In the genomic region with DNA sequence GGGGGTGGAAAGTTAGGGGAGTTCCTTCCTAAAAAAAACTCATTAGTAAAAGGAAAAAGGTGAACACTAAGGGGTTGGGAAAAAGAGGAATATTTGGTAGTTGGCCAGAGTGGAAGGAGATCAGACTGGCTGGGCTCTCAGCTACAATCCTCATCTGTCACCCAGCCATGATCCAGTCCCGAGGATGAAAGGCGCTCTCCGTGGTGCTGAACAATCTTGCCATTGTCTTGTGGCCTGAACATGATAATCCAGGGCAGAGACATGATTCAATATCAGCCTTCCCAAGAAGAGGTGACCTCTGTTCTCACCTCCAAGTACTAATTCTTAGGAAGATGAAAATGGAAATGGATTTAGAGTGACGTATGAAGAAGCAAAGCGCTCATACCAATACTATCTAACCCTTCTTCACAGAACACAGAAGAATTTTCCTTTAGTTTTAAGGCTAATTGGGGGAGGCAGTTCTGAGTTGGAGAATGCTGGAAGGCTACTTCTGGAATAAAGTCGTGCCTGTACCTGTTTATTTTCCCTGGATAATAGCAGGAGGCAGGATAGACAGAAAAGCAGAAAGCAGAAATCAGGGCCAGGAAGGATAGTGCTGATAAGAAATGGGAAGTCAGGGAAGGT, we compare ENCODE assay signal across 1 cellular context.
TF ChIP-seq lines count a peak whose summit lies in the region.

No MANE protein-coding gene starts in this region.

TF ChIP-seq in K562, 482 proteins besides CTCF, POLR2A, EP300 and RAD21:
- TF ChIP-seq TCF7 (IDR thresholded peaks at IDR 0.05; ENCODE audit: borderline replicate concordance) (no peak), ARNT (IDR thresholded peaks at IDR 0.05) (no peak), ZNF780A (CRISPR knock-in tag; IDR thresholded peaks at IDR 0.05) (no peak), RCOR1 (IDR thresholded peaks at IDR 0.05; ENCODE audit: borderline replicate concordance in 1 of 2, low read depth in 2 of 2, low read length in 2 of 2) (peak in 1 of 2 experiments; percentile 36; a peak in 1 of 4 replicates), MIER1 (IDR thresholded peaks at IDR 0.05; ENCODE audit: low read depth) (peak; percentile 94), SMARCE1 (IDR thresholded peaks at IDR 0.05) (no peak), FOXP1 (CRISPR knock-in tag; IDR thresholded peaks at IDR 0.05) (no peak), ETV6 (IDR thresholded peaks at IDR 0.05; ENCODE audit: borderline replicate concordance in 1 of 2, low read depth in 2 of 2, low read length in 1 of 2) (no peak), ETV6 (CRISPR knock-in tag; IDR thresholded peaks at IDR 0.05; ENCODE audit: borderline replicate concordance) (no peak), YBX1 (IDR thresholded peaks at IDR 0.05) (no peak), EHMT2 (IDR thresholded peaks at IDR 0.05) (peak; percentile 96)
- TF ChIP-seq, protein P1, sequence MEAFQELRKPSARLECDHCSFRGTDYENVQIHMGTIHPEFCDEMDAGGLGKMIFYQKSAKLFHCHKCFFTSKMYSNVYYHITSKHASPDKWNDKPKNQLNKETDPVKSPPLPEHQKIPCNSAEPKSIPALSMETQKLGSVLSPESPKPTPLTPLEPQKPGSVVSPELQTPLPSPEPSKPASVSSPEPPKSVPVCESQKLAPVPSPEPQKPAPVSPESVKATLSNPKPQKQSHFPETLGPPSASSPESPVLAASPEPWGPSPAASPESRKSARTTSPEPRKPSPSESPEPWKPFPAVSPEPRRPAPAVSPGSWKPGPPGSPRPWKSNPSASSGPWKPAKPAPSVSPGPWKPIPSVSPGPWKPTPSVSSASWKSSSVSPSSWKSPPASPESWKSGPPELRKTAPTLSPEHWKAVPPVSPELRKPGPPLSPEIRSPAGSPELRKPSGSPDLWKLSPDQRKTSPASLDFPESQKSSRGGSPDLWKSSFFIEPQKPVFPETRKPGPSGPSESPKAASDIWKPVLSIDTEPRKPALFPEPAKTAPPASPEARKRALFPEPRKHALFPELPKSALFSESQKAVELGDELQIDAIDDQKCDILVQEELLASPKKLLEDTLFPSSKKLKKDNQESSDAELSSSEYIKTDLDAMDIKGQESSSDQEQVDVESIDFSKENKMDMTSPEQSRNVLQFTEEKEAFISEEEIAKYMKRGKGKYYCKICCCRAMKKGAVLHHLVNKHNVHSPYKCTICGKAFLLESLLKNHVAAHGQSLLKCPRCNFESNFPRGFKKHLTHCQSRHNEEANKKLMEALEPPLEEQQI (IDR thresholded peaks at IDR 0.05), result no peak
- TF ChIP-seq, protein P2, sequence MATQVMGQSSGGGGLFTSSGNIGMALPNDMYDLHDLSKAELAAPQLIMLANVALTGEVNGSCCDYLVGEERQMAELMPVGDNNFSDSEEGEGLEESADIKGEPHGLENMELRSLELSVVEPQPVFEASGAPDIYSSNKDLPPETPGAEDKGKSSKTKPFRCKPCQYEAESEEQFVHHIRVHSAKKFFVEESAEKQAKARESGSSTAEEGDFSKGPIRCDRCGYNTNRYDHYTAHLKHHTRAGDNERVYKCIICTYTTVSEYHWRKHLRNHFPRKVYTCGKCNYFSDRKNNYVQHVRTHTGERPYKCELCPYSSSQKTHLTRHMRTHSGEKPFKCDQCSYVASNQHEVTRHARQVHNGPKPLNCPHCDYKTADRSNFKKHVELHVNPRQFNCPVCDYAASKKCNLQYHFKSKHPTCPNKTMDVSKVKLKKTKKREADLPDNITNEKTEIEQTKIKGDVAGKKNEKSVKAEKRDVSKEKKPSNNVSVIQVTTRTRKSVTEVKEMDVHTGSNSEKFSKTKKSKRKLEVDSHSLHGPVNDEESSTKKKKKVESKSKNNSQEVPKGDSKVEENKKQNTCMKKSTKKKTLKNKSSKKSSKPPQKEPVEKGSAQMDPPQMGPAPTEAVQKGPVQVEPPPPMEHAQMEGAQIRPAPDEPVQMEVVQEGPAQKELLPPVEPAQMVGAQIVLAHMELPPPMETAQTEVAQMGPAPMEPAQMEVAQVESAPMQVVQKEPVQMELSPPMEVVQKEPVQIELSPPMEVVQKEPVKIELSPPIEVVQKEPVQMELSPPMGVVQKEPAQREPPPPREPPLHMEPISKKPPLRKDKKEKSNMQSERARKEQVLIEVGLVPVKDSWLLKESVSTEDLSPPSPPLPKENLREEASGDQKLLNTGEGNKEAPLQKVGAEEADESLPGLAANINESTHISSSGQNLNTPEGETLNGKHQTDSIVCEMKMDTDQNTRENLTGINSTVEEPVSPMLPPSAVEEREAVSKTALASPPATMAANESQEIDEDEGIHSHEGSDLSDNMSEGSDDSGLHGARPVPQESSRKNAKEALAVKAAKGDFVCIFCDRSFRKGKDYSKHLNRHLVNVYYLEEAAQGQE (CRISPR knock-in tag; IDR thresholded peaks at IDR 0.05; ENCODE audit: low read depth), result peak; percentile 92
